Comparison of ENCODE assay signal across 11 cellular contexts in genomic region chr10:60139798-60140566, GRCh38.
A peak's percentile ranks its signal among the peaks of the same experiment; 100 is the strongest.
DNase-seq lines count a peak whose midpoint lies in the region; ATAC-seq and TF ChIP-seq lines count a peak whose summit lies in the region.
"Had no signal": no experiment of that assay in that cellular context is flagged by ENCODE, and none has a peak within 500 bp of the region (broad histone marks: within the 10 kb centered on the region; RNA-seq: fewer than 3 reads in every experiment).

No MANE protein-coding gene starts in this region.

- TF ChIP-seq POLR2A in vagina (IDR thresholded peaks at IDR 0.05), result no peak

- intact Hi-C loops in Right ventricle myocardium superior (cut with DNase I), result no loop called here
- intact Hi-C loops in Right ventricle myocardium inferior (cut with DNase I), result no loop called here
- intact Hi-C loops in MCF 10A (cut with micrococcal nuclease), result loop anchor here (2.0 kb wide), 1 partner anchor 17 kb away; no protein-coding TSS in a partner anchor
- intact Hi-C loops in vagina (cut with DNase I), result no loop called here

- ATAC-seq in Right ventricle myocardium superior (ENCODE audit: poor library complexity) (peak; percentile 21), Right ventricle myocardium inferior (no peak)
- ATAC-seq: stimulated activated naive B cell treated with anti-CD40 and anti-IgM and Interleukin-4, amounts not matched to agents 10 μg/mL and 1 μg/mL and 100 μg/mL, for 72 hours had no signal

- no peaks in the 10 kb centered on the region for H3K9me3 ChIP-seq in vagina
- H3K9me3 ChIP-seq in effector memory CD4-positive, alpha-beta T cell (ENCODE audit: control insufficient read depth, low read length), result no peaks in the 10 kb centered on the region

- no peak for DNase-seq in Right ventricle myocardium superior
- DNase-seq in Right ventricle myocardium inferior (ENCODE audit: missing footprints), result no peak
- peak; percentile 84 for DNase-seq in MCF 10A (ENCODE audit: unreplicated experiment)
- DNase-seq in kidney epithelial cell (ENCODE audit: low read depth), result no peak
- DNase-seq in vagina (ENCODE audit: extremely low spot score in 2 of 2), result no peak
- no peak for DNase-seq in stimulated activated CD4-positive, alpha-beta T cell treated with anti-CD3 and anti-CD28 coated beads, Interleukin-1b, Interleukin-23, amount 100 ng/mL, for 48 hours
- no peak for DNase-seq in effector memory CD4-positive, alpha-beta T cell
- no peak for DNase-seq in activated CD4-positive, CD25-positive, alpha-beta regulatory T cell (lab: John Stamatoyannopoulos, UW)
- DNase-seq: NCI-H1694 treated with DMSO at 0.1 percent for 48 hours; stimulated activated naive B cell treated with anti-CD40 and anti-IgM and Interleukin-4, amounts not matched to agents 10 μg/mL and 1 μg/mL and 100 μg/mL, for 72 hours had no signal

- H3K4me3 Mint-ChIP-seq in MCF 10A (ENCODE audit: unreplicated experiment), result no peak overlapping the region
- H3K4me3 Mint-ChIP-seq: mesothelial cell of epicardium; stimulated activated naive B cell treated with anti-CD40 and anti-IgM and Interleukin-4, amounts not matched to agents 10 μg/mL and 1 μg/mL and 100 μg/mL, for 72 hours had no signal

- H3K27me3 Mint-ChIP-seq in MCF 10A (ENCODE audit: insufficient read depth, unreplicated experiment), result no peaks in the 10 kb centered on the region
- H3K27me3 Mint-ChIP-seq: stimulated activated naive B cell treated with anti-CD40 and anti-IgM and Interleukin-4, amounts not matched to agents 10 μg/mL and 1 μg/mL and 100 μg/mL, for 72 hours had no signal

- H3K27me3 ChIP-seq in kidney epithelial cell (ENCODE audit: control insufficient read depth, insufficient read depth, low read length) (no peaks in the 10 kb centered on the region), vagina (no peaks in the 10 kb centered on the region)
- no peaks in the 10 kb centered on the region for H3K27me3 ChIP-seq in effector memory CD4-positive, alpha-beta T cell (replicated peaks; ENCODE audit: control insufficient read depth, insufficient read depth, low read length, poor library complexity, severe bottlenecking)

- H3K4me1 ChIP-seq in vagina, result peaks cover 24% of the 10 kb centered on the region
- H3K4me1 ChIP-seq in effector memory CD4-positive, alpha-beta T cell (ENCODE audit: control insufficient read depth, insufficient read depth, low read length, poor library complexity, severe bottlenecking), result no peaks in the 10 kb centered on the region

- no peaks in the 10 kb centered on the region for H3K36me3 Mint-ChIP-seq in MCF 10A (ENCODE audit: insufficient read depth, unreplicated experiment)

- POLR2A ChIA-PET in MCF 10A (lab: Yijun Ruan, JAX), result interaction anchor here (0.6 to 4.6 kb wide), 12 partner anchors 9 to 371 kb away, joined by 3 to 44 read pairs (median 4); no protein-coding TSS in a partner anchor

- CTCF ChIA-PET in MCF 10A (lab: Yijun Ruan, JAX), result interaction anchor here (0.6 to 2.2 kb wide), 10 partner anchors 11 to 193 kb away, joined by 3 to 9 read pairs (median 4); no protein-coding TSS in a partner anchor

- no TSS peak for BruUV-seq in MCF 10A (replicated peaks; lab: Mats Ljungman, UMichigan)

- H3K9me3 Mint-ChIP-seq in MCF 10A (ENCODE audit: unreplicated experiment), result peaks cover 7% of the 10 kb centered on the region
- H3K9me3 Mint-ChIP-seq: mesothelial cell of epicardium; stimulated activated naive B cell treated with anti-CD40 and anti-IgM and Interleukin-4, amounts not matched to agents 10 μg/mL and 1 μg/mL and 100 μg/mL, for 72 hours had no signal

- peak overlapping the region; percentile 44 for H3K27ac ChIP-seq in vagina
- no peak overlapping the region for H3K27ac ChIP-seq in effector memory CD4-positive, alpha-beta T cell (ENCODE audit: insufficient read depth, low read length, poor library complexity, severe bottlenecking)

- peaks cover 5% of the 10 kb centered on the region for H3K4me1 Mint-ChIP-seq in MCF 10A (ENCODE audit: insufficient read depth, unreplicated experiment)

- peak overlapping the region; percentile 17 for H3K4me3 ChIP-seq in kidney epithelial cell (ENCODE audit: low read depth, low read length)
- peak overlapping the region; percentile 17 to 22 for H3K4me3 ChIP-seq in vagina
- no peak overlapping the region for H3K4me3 ChIP-seq in effector memory CD4-positive, alpha-beta T cell (ENCODE audit: insufficient read depth, low read depth, low read length, poor library complexity, severe bottlenecking)

- H3K27ac Mint-ChIP-seq in MCF 10A (ENCODE audit: low read depth, unreplicated experiment), result no peak overlapping the region
- H3K27ac Mint-ChIP-seq: mesothelial cell of epicardium; stimulated activated naive B cell treated with anti-CD40 and anti-IgM and Interleukin-4, amounts not matched to agents 10 μg/mL and 1 μg/mL and 100 μg/mL, for 72 hours had no signal

- H3K36me3 ChIP-seq in kidney epithelial cell (ENCODE audit: control insufficient read depth, insufficient read depth, low read length) (no peaks in the 10 kb centered on the region), vagina (no peaks in the 10 kb centered on the region)
- peaks cover 6% of the 10 kb centered on the region for H3K36me3 ChIP-seq in effector memory CD4-positive, alpha-beta T cell (ENCODE audit: control insufficient read depth, insufficient read depth, low read length)

- TF ChIP-seq CTCF in MCF 10A (IDR thresholded peaks at IDR 0.05; ENCODE audit: unreplicated experiment) (no peak), kidney epithelial cell (IDR thresholded peaks at IDR 0.05; ENCODE audit: insufficient read depth, low read length, poor library complexity, severe bottlenecking) (no peak), vagina (IDR thresholded peaks at IDR 0.05) (no peak)
